ENCODE assay signal across 9 cellular contexts in genomic region chr2:199488772-199489400, GRCh38. TPM values are rescaled to one million over a fixed set of nuclear protein-coding genes. Genes with fewer than 3 reads are reported as not detected.
DNase-seq lines count a peak whose midpoint lies in the region; ATAC-seq, FAIRE-seq and TF ChIP-seq lines count a peak whose summit lies in the region.
"Had no signal": no experiment of that assay in that cellular context is flagged by ENCODE, and none has a peak within 500 bp of the region (broad histone marks: within the 10 kb centered on the region; RNA-seq: fewer than 3 reads in every experiment).

No MANE protein-coding gene starts in this region.

- peak; percentile 52 for ATAC-seq in GM18858 (IDR thresholded peaks at IDR 0.05; ENCODE audit: unreplicated experiment)
- ATAC-seq in HG03439 (IDR thresholded peaks at IDR 0.05; ENCODE audit: unreplicated experiment), result peak; percentile 53
- ATAC-seq in GM21515 (IDR thresholded peaks at IDR 0.05; ENCODE audit: unreplicated experiment), result no peak

- H3K79me2 ChIP-seq in keratinocyte (ENCODE audit: control insufficient read depth, insufficient read depth, low read length), result no peaks in the 10 kb centered on the region

- H3K4me1 Mint-ChIP-seq in CD4-positive, alpha-beta memory T cell, result peaks cover 0 to 1% (median 0%) of the 10 kb centered on the region in 4 donors

- dilution Hi-C loops in keratinocyte (cut with MboI; ENCODE audit: extremely low pct_ligation_motif_present, low sequenced_read_pairs), result no loop called here

- DNase-seq in CD4-positive, alpha-beta memory T cell, result peak in 3 of 5 donors; percentile 42 to 48 (median 46)
- DNase-seq in Peyer's patch, result peak in 1 of 3 donors; percentile 76
- peak; percentile 27 for DNase-seq in amniotic epithelial cell (ENCODE audit: low read depth)
- peak; percentile 26 for DNase-seq in keratinocyte (ENCODE audit: low read depth, low spot score)
- DNase-seq in stimulated activated CD4-positive, alpha-beta T cell treated with anti-CD3 and anti-CD28 coated beads, TNF-alpha, amount 100 ng/mL, for 24 hours (ENCODE audit: low read depth in 3 of 3), result peak; percentile 11 to 36 (median 27)

- no peaks in the 10 kb centered on the region for H3K9me3 Mint-ChIP-seq in CD4-positive, alpha-beta memory T cell

- H3K27ac Mint-ChIP-seq in CD4-positive, alpha-beta memory T cell, result no peak overlapping the region

- no peak for FAIRE-seq in keratinocyte (lab: Jason Lieb, UNC)

- no peaks in the 10 kb centered on the region for H3K9me1 ChIP-seq in keratinocyte (ENCODE audit: control insufficient read depth, extremely low read depth, insufficient read depth, low read length)

- no peak overlapping the region for H3K4me2 ChIP-seq in keratinocyte (ENCODE audit: control insufficient read depth, extremely low read depth, insufficient read depth, low read depth, low read length)

- no peaks in the 10 kb centered on the region for H3K4me1 ChIP-seq in CD4-positive, alpha-beta memory T cell (ENCODE audit: insufficient read depth, low read length)
- H3K4me1 ChIP-seq in Peyer's patch (no peaks in the 10 kb centered on the region), keratinocyte (ENCODE audit: control insufficient read depth, extremely low read depth, insufficient read depth, low read length) (no peaks in the 10 kb centered on the region)

- no peaks in the 10 kb centered on the region for H3K9me3 ChIP-seq in CD4-positive, alpha-beta memory T cell (ENCODE audit: control insufficient read depth in 1 of 2, low read length in 2 of 2)
- H3K9me3 ChIP-seq in Peyer's patch (no peaks in the 10 kb centered on the region), keratinocyte (ENCODE audit: control insufficient read depth, low read depth, low read length) (no peaks in the 10 kb centered on the region)
- H3K9me3 ChIP-seq: neutrophil had no signal

- POLR2A ChIA-PET in CD4-positive, alpha-beta memory T cell (lab: Charles Lee; ENCODE audit: partially characterized antibody), result no interaction called here

- H3K27ac ChIP-seq in CD4-positive, alpha-beta memory T cell (ENCODE audit: low read depth, low read length), result no peak overlapping the region
- H3K27ac ChIP-seq in Peyer's patch (no peak overlapping the region), keratinocyte (ENCODE audit: control insufficient read depth, insufficient read depth, low read length) (no peak overlapping the region)
- H3K27ac ChIP-seq: neutrophil had no signal

- CTCF ChIA-PET in CD4-positive, alpha-beta memory T cell (lab: Charles Lee; ENCODE audit: partially characterized antibody), result interaction anchor here (0.8 to 6.0 kb wide), 15 partner anchors 8 to 1192 kb away, joined by 3 to 105 read pairs (median 6); no protein-coding TSS in a partner anchor

- peaks cover 17% of the 10 kb centered on the region in 2 donors for H3K27me3 Mint-ChIP-seq in CD4-positive, alpha-beta memory T cell

- H3K27me3 ChIP-seq in CD4-positive, alpha-beta memory T cell (ENCODE audit: insufficient read depth, low read length), result no peaks in the 10 kb centered on the region
- H3K27me3 ChIP-seq in Peyer's patch (no peaks in the 10 kb centered on the region), keratinocyte (ENCODE audit: control insufficient read depth, extremely low read depth, insufficient read depth, low read length) (no peaks in the 10 kb centered on the region)

- H3K36me3 ChIP-seq in CD4-positive, alpha-beta memory T cell (ENCODE audit: insufficient read depth, low read length), result no peaks in the 10 kb centered on the region
- no peaks in the 10 kb centered on the region for H3K36me3 ChIP-seq in Peyer's patch
- no peaks in the 10 kb centered on the region for H3K36me3 ChIP-seq in keratinocyte (ENCODE audit: control insufficient read depth in 2 of 2, extremely low read depth in 1 of 2, insufficient read depth in 2 of 2, low read length in 2 of 2)
- H3K36me3 ChIP-seq: neutrophil had no signal

- intact Hi-C loops in CD4-positive, alpha-beta memory T cell (cut with micrococcal nuclease), result loop anchor here (1.0 kb wide), 1 partner anchor 1175 kb away; no protein-coding TSS in a partner anchor

- no peaks in the 10 kb centered on the region for H4K20me1 ChIP-seq in keratinocyte (ENCODE audit: control insufficient read depth, extremely low read depth, insufficient read depth, low read length)

- H3K4me3 Mint-ChIP-seq in CD4-positive, alpha-beta memory T cell, result no peak overlapping the region

- TF ChIP-seq CTCF in Peyer's patch (IDR thresholded peaks at IDR 0.05), result peak in 5 of 6 experiments; percentile 7 to 70 (median 60)
- TF ChIP-seq CTCF in keratinocyte (optimal IDR thresholded peaks at IDR 0.05 in 1 of 3, IDR thresholded peaks at IDR 0.05 in 1 of 3, conservative IDR thresholded peaks at IDR 0.05 in 1 of 3; ENCODE audit: extremely low read depth in 1 of 3, insufficient read depth in 2 of 3, low read length in 3 of 3), result peak; percentile 66 to 82 (median 73)

- no peak overlapping the region for H3K9ac ChIP-seq in keratinocyte (ENCODE audit: control insufficient read depth, extremely low read depth, insufficient read depth, low read length)

- no peaks in the 10 kb centered on the region for H3K36me3 Mint-ChIP-seq in CD4-positive, alpha-beta memory T cell

- no peak overlapping the region for H2AFZ ChIP-seq in keratinocyte (ENCODE audit: control insufficient read depth, low read length)

- no peak overlapping the region for H3K4me3 ChIP-seq in CD4-positive, alpha-beta memory T cell (ENCODE audit: low read length in 2 of 2)
- no peak overlapping the region for H3K4me3 ChIP-seq in Peyer's patch
- no peak overlapping the region for H3K4me3 ChIP-seq in keratinocyte (ENCODE audit: control insufficient read depth in 2 of 3, extremely low read depth in 1 of 3, insufficient read depth in 2 of 3, low read depth in 1 of 3, low read length in 3 of 3)

- no peak for TF ChIP-seq POLR2A in Peyer's patch (IDR thresholded peaks at IDR 0.05)

RNA-seq across cellular contexts. Expression of gene SATB2, which starts 31.1 kb away (rescaled TPM):
- under 1 TPM in 1 of 2 experiments, not detected in 1; 0.06 TPM for total RNA-seq in CD4-positive, alpha-beta memory T cell
- polyA plus RNA-seq in CD4-positive, alpha-beta memory T cell, result not detected
- 100 to 1,000 TPM in 1 of 4 donors, 10 to 100 TPM in 3; 62.0 to 104 (median 91.1) TPM for total RNA-seq in Peyer's patch
- polyA plus RNA-seq in keratinocyte, result 1.4 to 1.5 TPM (median 1.4 TPM) in 3 replicates
- polyA plus RNA-seq in keratinocyte (2011; ENCODE audit: low read depth), result 1.5 TPM
- polyA plus RNA-seq in keratinocyte (2011; cell fraction: cytosol; rRNA removed), result 1.0 and 1.3 TPM in 2 replicates
- polyA plus RNA-seq in keratinocyte (2011; cell fraction: nucleus; rRNA removed), result 6.7 and 10.4 TPM in 2 replicates
- polyA plus RNA-seq in keratinocyte (2012; ENCODE audit: low replicate concordance), result 1.4 and 1.9 TPM in 2 replicates
- 2.0 to 12.3 TPM (median 6.1 TPM) in 3 replicates for polyA minus RNA-seq in keratinocyte
- 3.1 TPM for polyA minus RNA-seq in keratinocyte (2011; cell fraction: cytosol; rRNA and poly(A)+ RNA removed)
- 6.9 and 15.8 TPM in 2 replicates for polyA minus RNA-seq in keratinocyte (2011; cell fraction: nucleus; rRNA and poly(A)+ RNA removed)

Comparison
In these comparisons a context has a peak if more than half of its experiments do, and no peak if none do; other contexts are left out.
1. RNA of gene SATB2, which starts 31.1 kb away (total RNA-seq): 62.0 to 104 TPM in Peyer's patch; 0.06 TPM in CD4-positive, alpha-beta memory T cell; every median in the first group is over 10 times any median in the second.